Comparison of ENCODE assay signal across 8 cellular contexts in the genomic region with DNA sequence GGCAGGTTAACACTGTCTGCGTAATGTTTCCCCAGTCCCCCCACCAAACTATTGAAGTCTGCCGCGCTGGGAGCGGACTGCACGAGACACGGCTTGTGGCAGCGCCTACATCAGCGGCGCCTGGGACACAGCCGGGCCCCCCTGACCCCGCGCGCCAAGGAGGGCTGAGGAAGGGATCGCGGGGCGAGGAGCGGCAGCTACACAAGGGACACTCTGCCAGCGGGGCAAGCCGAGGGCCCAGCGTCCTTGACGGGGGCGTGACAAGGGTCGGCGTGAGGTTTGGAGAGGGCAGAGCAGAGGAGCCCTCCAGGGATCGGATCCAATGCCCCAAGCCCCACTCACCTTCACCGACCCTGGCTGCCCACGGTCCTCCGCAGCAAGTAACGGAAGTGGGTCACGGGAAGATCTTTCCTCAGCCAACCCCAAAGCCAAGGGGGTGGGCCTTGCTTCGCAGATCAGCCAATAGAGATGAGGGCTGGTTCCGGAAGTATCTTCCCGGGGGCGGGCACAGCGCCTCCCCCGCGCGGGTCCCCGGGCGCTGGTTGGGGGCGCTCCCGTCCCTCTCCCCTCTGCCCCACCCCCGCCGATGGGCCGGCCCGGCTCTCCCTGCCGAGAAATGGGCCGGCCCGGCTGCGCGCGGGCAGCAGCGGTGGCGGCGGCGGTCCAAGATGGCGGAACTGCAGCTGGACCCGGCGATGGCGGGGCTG. TPM values are rescaled to one million over a fixed set of nuclear protein-coding genes. Genes with fewer than 3 reads are reported as not detected.
A peak's percentile ranks its signal among the peaks of the same experiment; 100 is the strongest.
DNase-seq lines count a peak whose midpoint lies in the region; ATAC-seq and TF ChIP-seq lines count a peak whose summit lies in the region.

A gene (minus strand): TSS at position 387 of the 707 bp plus-strand sequence. CDS start 4,319 bp downstream, outside the sequence.
A gene with protein sequence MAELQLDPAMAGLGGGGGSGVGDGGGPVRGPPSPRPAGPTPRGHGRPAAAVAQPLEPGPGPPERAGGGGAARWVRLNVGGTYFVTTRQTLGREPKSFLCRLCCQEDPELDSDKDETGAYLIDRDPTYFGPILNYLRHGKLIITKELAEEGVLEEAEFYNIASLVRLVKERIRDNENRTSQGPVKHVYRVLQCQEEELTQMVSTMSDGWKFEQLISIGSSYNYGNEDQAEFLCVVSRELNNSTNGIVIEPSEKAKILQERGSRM (plus strand): TSS at position 643 of the 707 bp plus-strand sequence. CDS start 26 bp downstream, at position 669.

- peaks cover 45% of the 10 kb centered on the region for H3K4me1 Mint-ChIP-seq in activated CD4-positive, alpha-beta T cell treated with anti-CD3 and anti-CD28 coated beads, Interleukin-2, amount 10 ng/mL, durations not matched to agents 7 days and 5 days

- POLR2A ChIA-PET in BJ (lab: Charles Lee), result no interaction called here
- POLR2A ChIA-PET in activated CD4-positive, alpha-beta T cell treated with anti-CD3 and anti-CD28 coated beads, Interleukin-2, amount 10 ng/mL, durations not matched to agents 7 days and 5 days (lab: Charles Lee), result interaction anchor here (0.6 kb wide), 1 partner anchor 121 kb away, joined by 8 read pairs; no protein-coding TSS in a partner anchor

- H3K36me3 Mint-ChIP-seq in activated CD4-positive, alpha-beta T cell treated with anti-CD3 and anti-CD28 coated beads, Interleukin-2, amount 10 ng/mL, durations not matched to agents 7 days and 5 days (ENCODE audit: low read depth), result peaks cover 20% of the 10 kb centered on the region

- H3K27me3 ChIP-seq in BJ (ENCODE audit: control insufficient read depth, insufficient read depth, low read length), result no peaks in the 10 kb centered on the region

- peak within 1 kb of the TSS; percentile 99 for H3K4me3 Mint-ChIP-seq in activated CD4-positive, alpha-beta T cell treated with anti-CD3 and anti-CD28 coated beads, Interleukin-2, amount 10 ng/mL, durations not matched to agents 7 days and 5 days

- no peaks in the 10 kb centered on the region for H3K9me3 Mint-ChIP-seq in activated CD4-positive, alpha-beta T cell treated with anti-CD3 and anti-CD28 coated beads, Interleukin-2, amount 10 ng/mL, durations not matched to agents 7 days and 5 days

- H3K27me3 Mint-ChIP-seq in activated CD4-positive, alpha-beta T cell treated with anti-CD3 and anti-CD28 coated beads, Interleukin-2, amount 10 ng/mL, durations not matched to agents 7 days and 5 days, result no peaks in the 10 kb centered on the region

- H3K4me3 ChIP-seq in BJ (ENCODE audit: low read depth, low read length), result peak within 1 kb of the TSS; percentile 100

- peak within 1 kb of the TSS; percentile 96 for H3K27ac Mint-ChIP-seq in activated CD4-positive, alpha-beta T cell treated with anti-CD3 and anti-CD28 coated beads, Interleukin-2, amount 10 ng/mL, durations not matched to agents 7 days and 5 days

- DNase-seq in BJ (ENCODE audit: low read depth) (peak; percentile 85), NCI-H526 treated with DMSO at 0.1 percent for 48 hours (lab: John Stamatoyannopoulos, UW) (peak; percentile 92), cortex of kidney (lab: John Stamatoyannopoulos, UW) (peak; percentile 36), left kidney (ENCODE audit: low read depth, low spot score) (peak; percentile 98)
- DNase-seq in activated CD4-positive, alpha-beta T cell treated with anti-CD3 and anti-CD28 coated beads, Interleukin-2, amount 10 ng/mL, durations not matched to agents 7 days and 5 days, result peak; percentile 96
- DNase-seq in stimulated activated CD4-positive, alpha-beta T cell treated with anti-CD3 and anti-CD28 coated beads, Interleukin-2, amount 100 ng/mL, for 24 hours, result peak; percentile 96

- CTCF ChIA-PET in BJ (lab: Yijun Ruan, JAX), result interaction anchor here (0.6 to 3.6 kb wide), 8 partner anchors 10 to 89 kb away, joined by 3 to 17 read pairs (median 6); no protein-coding TSS in a partner anchor
- CTCF ChIA-PET in activated CD4-positive, alpha-beta T cell treated with anti-CD3 and anti-CD28 coated beads, Interleukin-2, amount 10 ng/mL, durations not matched to agents 7 days and 5 days (lab: Charles Lee), result interaction anchor here (0.6 to 2.1 kb wide), 5 partner anchors 10 to 304 kb away, joined by 3 to 9 read pairs (median 3); no protein-coding TSS in a partner anchor

- TF ChIP-seq CTCF in BJ (IDR thresholded peaks at IDR 0.05; ENCODE audit: insufficient read depth, low read depth, low read length), result no peak

- H3K36me3 ChIP-seq in BJ (ENCODE audit: control insufficient read depth, insufficient read depth, low read length), result peaks cover 4% of the 10 kb centered on the region

- peak; percentile 96 for ATAC-seq in GM19324 (IDR thresholded peaks at IDR 0.05; ENCODE audit: low FRiP score, unreplicated experiment)
- ATAC-seq in HG03469 (IDR thresholded peaks at IDR 0.05; ENCODE audit: unreplicated experiment), result peak; percentile 85

RNA-seq across cellular contexts. Expression of the first gene that starts in this region (rescaled TPM):
- 160 and 304 TPM in 2 replicates for polyA plus RNA-seq in BJ (2011; rRNA removed)
- 71.0 and 110 TPM in 2 replicates for polyA minus RNA-seq in BJ (2011; rRNA and poly(A)+ RNA removed)
- total RNA-seq in activated CD4-positive, alpha-beta T cell treated with anti-CD3 and anti-CD28 coated beads, Interleukin-2, amount 10 ng/mL, durations not matched to agents 7 days and 5 days, result 100 to 1,000 TPM; 252 to 259 TPM

RNA-seq across cellular contexts. Expression of the second gene that starts in this region (rescaled TPM):
- 23.5 and 28.0 TPM in 2 replicates for polyA plus RNA-seq in BJ (2011; rRNA removed)
- 11.1 and 17.3 TPM in 2 replicates for polyA minus RNA-seq in BJ (2011; rRNA and poly(A)+ RNA removed)
- total RNA-seq in activated CD4-positive, alpha-beta T cell treated with anti-CD3 and anti-CD28 coated beads, Interleukin-2, amount 10 ng/mL, durations not matched to agents 7 days and 5 days, result 10 to 100 TPM; 21.7 TPM

Comparison
In these comparisons a context has a peak if more than half of its experiments do, and no peak if none do; other contexts are left out.
1. Peak in every context shown above with its lines: DNase-seq, ATAC-seq and H3K4me3 ChIP-seq.
2. DNase-seq: peak in every context shown above with its lines; median percentile 98 in left kidney; 96 in activated CD4-positive, alpha-beta T cell treated with anti-CD3 and anti-CD28 coated beads, Interleukin-2, amount 10 ng/mL, durations not matched to agents 7 days and 5 days; 96 in stimulated activated CD4-positive, alpha-beta T cell treated with anti-CD3 and anti-CD28 coated beads, Interleukin-2, amount 100 ng/mL, for 24 hours; 92 in NCI-H526 treated with DMSO at 0.1 percent for 48 hours; 85 in BJ; 36 in cortex of kidney.